Comparison of ENCODE assay signal across 13 cellular contexts in genomic region chr14:23637655-23638413, GRCh38. TPM values are rescaled to one million over a fixed set of nuclear protein-coding genes. Genes with fewer than 3 reads are reported as not detected.
DNase-seq lines count a peak whose midpoint lies in the region; ATAC-seq, FAIRE-seq and TF ChIP-seq lines count a peak whose summit lies in the region.
"Not testable (repeated sequence)": the region's sequence is repeated elsewhere in the genome, so short reads cannot be mapped to it uniquely, and the experiment has no call there.
"Had no signal": no experiment of that assay in that cellular context is flagged by ENCODE, and none has a peak within 500 bp of the region (broad histone marks: within the 10 kb centered on the region; RNA-seq: fewer than 3 reads in every experiment).

No MANE protein-coding gene starts in this region.

- not testable (repeated sequence) for H4K8ac ChIP-seq in trophoblast cell (ENCODE audit: low read depth, low read length)

- not testable (repeated sequence) for H4K12ac ChIP-seq in trophoblast cell (ENCODE audit: low read depth, low read length)

- peaks cover 47% of the 10 kb centered on the region for H3F3A ChIP-seq in PC-9 (ENCODE audit: insufficient read depth, low read depth)

- H3K36me3 ChIP-seq in PC-9 (ENCODE audit: low read depth); K562 (ENCODE audit: control insufficient read depth, insufficient read depth, low read length); trophoblast cell (ENCODE audit: control insufficient read depth in 1 of 2, insufficient read depth in 2 of 2, low read length in 2 of 2): not testable (repeated sequence)

- FAIRE-seq in K562 (lab: Jason Lieb, UNC) = not testable (repeated sequence)

- peak overlapping the region; percentile 56 for H2BK12ac ChIP-seq in trophoblast cell (ENCODE audit: low read length)

- not testable (repeated sequence) for TF ChIP-seq RAD21 in K562 (CRISPR knock-in tag; conservative IDR thresholded peaks at IDR 0.05 in 1 of 2, IDR thresholded peaks at IDR 0.05 in 1 of 2)

- not testable (repeated sequence) for H3K9me1 ChIP-seq in K562 (ENCODE audit: control insufficient read depth, insufficient read depth, low read length)

- in situ Hi-C loops in K562 (cut with MboI) = not testable (repeated sequence)

- H2BK120ac ChIP-seq in trophoblast cell (ENCODE audit: insufficient read depth, low read length, poor library complexity) = peak overlapping the region; percentile 14

- H2AK5ac ChIP-seq in trophoblast cell (ENCODE audit: low read length) = not testable (repeated sequence)

- H3K4me1 Mint-ChIP-seq in WTC11 = not testable (repeated sequence)
- peaks cover 19% of the 10 kb centered on the region for H3K4me1 Mint-ChIP-seq in nephron

- not testable (repeated sequence) for H3K27me3 ChIP-seq in PC-9 (ENCODE audit: insufficient read depth, low read depth); K562 (ENCODE audit: control insufficient read depth in 2 of 2, insufficient read depth in 2 of 2, low read length in 2 of 2); foreskin keratinocyte; trophoblast cell (ENCODE audit: insufficient read depth, low read length)

- 27% methylated on average over 17 of the region's 17 CpGs for WGBS in K562 (ENCODE audit: insufficient coverage, low coverage, missing lambda C conversion rate)
- WGBS in trophoblast cell (ENCODE audit: extremely low coverage, insufficient coverage, insufficient read length) = no CpG with 5 or more reads among the region's 17 CpGs

- not testable (repeated sequence) for TF ChIP-seq EP300 in K562 (IDR thresholded peaks at IDR 0.05; ENCODE audit: low read length)

- peak overlapping the region; percentile 73 for H3K4me2 ChIP-seq in PC-9
- H3K4me2 ChIP-seq in K562 (ENCODE audit: insufficient read depth, low read length) = peak overlapping the region; percentile 21; the same call in 1 of the 2 replicates
- not testable (repeated sequence) for H3K4me2 ChIP-seq in trophoblast cell (ENCODE audit: low read length)

- TF ChIP-seq CTCF in PC-9 (conservative IDR thresholded peaks at IDR 0.05); WTC11 (IDR thresholded peaks at IDR 0.05); K562 (IDR thresholded peaks at IDR 0.05 in 2 of 3, conservative IDR thresholded peaks at IDR 0.05 in 1 of 3; ENCODE audit: insufficient read depth in 2 of 3, low read depth in 1 of 3, low read length in 3 of 3); foreskin keratinocyte (conservative IDR thresholded peaks at IDR 0.05); nephron (IDR thresholded peaks at IDR 0.05; ENCODE audit: unreplicated experiment in 3 of 3): not testable (repeated sequence)

- not testable (repeated sequence) for TF ChIP-seq POLR2A in K562 (conservative IDR thresholded peaks at IDR 0.05)

- H3K36me3 Mint-ChIP-seq in WTC11; nephron (ENCODE audit: low read depth): not testable (repeated sequence)

- H3K4me3 ChIP-seq in PC-9 = peak overlapping the region; percentile 62
- peak overlapping the region; percentile 23 for H3K4me3 ChIP-seq in K562
- not testable (repeated sequence) for H3K4me3 ChIP-seq in trophoblast cell (ENCODE audit: low read depth, low read length)

- not testable (repeated sequence) for ATAC-seq in WTC11, K562
- peak; percentile 41 for ATAC-seq in foreskin keratinocyte

- not testable (repeated sequence) for H3K4me3 Mint-ChIP-seq in WTC11, nephron

- H4K91ac ChIP-seq in trophoblast cell (ENCODE audit: low read depth, low read length) = peak overlapping the region; percentile 82

- peaks cover 54% of the 10 kb centered on the region for H3K4me1 ChIP-seq in PC-9 (replicated peaks; ENCODE audit: insufficient read depth)
- not testable (repeated sequence) for H3K4me1 ChIP-seq in K562 (replicated peaks in 1 of 2; ENCODE audit: control insufficient read depth in 2 of 2, insufficient read depth in 2 of 2, low read length in 2 of 2); foreskin keratinocyte
- peaks cover 23 to 41% of the 10 kb centered on the region in 2 experiments for H3K4me1 ChIP-seq in trophoblast cell (ENCODE audit: control insufficient read depth in 1 of 2, insufficient read depth in 2 of 2, low read length in 2 of 2)

- not testable (repeated sequence) for H3K9me2 ChIP-seq in PC-9 (ENCODE audit: insufficient read depth)

- H2BK5ac ChIP-seq in trophoblast cell (ENCODE audit: low read depth, low read length, poor library complexity) = peak overlapping the region; percentile 49

- H3K79me1 ChIP-seq in trophoblast cell (ENCODE audit: low read length) = peaks cover 22% of the 10 kb centered on the region

- intact Hi-C loops in PC-9 (cut with micrococcal nuclease; ENCODE audit: unreplicated experiment) = not testable (repeated sequence)
- intact Hi-C loops in K562 (cut with micrococcal nuclease) = loop anchor here (10.0 kb wide), 1 partner anchor 277 kb away; no protein-coding TSS in a partner anchor

- CTCF ChIA-PET in PC-9 (lab: Charles Lee); K562 (lab: Yijun Ruan, JAX; ENCODE audit: low intra/inter-chr PET ratio): not testable (repeated sequence)
- CTCF ChIA-PET in WTC11 (lab: Charles Lee) = interaction anchor here (0.5 to 4.7 kb wide), 4 partner anchors 26 to 159 kb away, joined by 3 to 25 read pairs (median 5); no protein-coding TSS in a partner anchor

- peaks cover 29% of the 10 kb centered on the region for H3K9me3 Mint-ChIP-seq in WTC11
- H3K9me3 Mint-ChIP-seq in nephron = not testable (repeated sequence)

- H3K79me2 ChIP-seq in PC-9 (ENCODE audit: low read depth) = peaks cover 56% of the 10 kb centered on the region
- H3K79me2 ChIP-seq in K562 (ENCODE audit: control insufficient read depth, insufficient read depth, low read length); trophoblast cell (ENCODE audit: control insufficient read depth, insufficient read depth, low read length, poor library complexity): not testable (repeated sequence)

- not testable (repeated sequence) for H4K20me1 ChIP-seq in PC-9 (ENCODE audit: insufficient read depth); K562 (replicated peaks; ENCODE audit: control insufficient read depth, insufficient read depth, low read length)

- peak in 1 of 2 experiments; percentile 62 for DNase-seq in PC-9
- DNase-seq in WTC11 (ENCODE audit: low spot score); K562 (ENCODE audit: extremely low read depth in 1 of 4, low spot score in 3 of 4); foreskin keratinocyte; trophoblast cell: not testable (repeated sequence)

- peak overlapping the region; percentile 38 for H3K18ac ChIP-seq in trophoblast cell (ENCODE audit: low read length)

- H3K9ac ChIP-seq in K562 (ENCODE audit: insufficient read depth in 1 of 2, low read depth in 2 of 2, low read length in 2 of 2); trophoblast cell (ENCODE audit: low read length): not testable (repeated sequence)

- not testable (repeated sequence) for H3K4ac ChIP-seq in trophoblast cell (ENCODE audit: low read depth, low read length)

- H3K27ac Mint-ChIP-seq in WTC11 = not testable (repeated sequence)
- peak overlapping the region in 2 of 3 experiments; percentile 40 to 44 for H3K27ac Mint-ChIP-seq in nephron

- BruUV-seq in PC-9 (replicated peaks; lab: Mats Ljungman, UMichigan); K562 (replicated peaks; lab: Mats Ljungman, UMichigan): not testable (repeated sequence)

- H3K23ac ChIP-seq in trophoblast cell (ENCODE audit: low read length) = not testable (repeated sequence)

- H3K14ac ChIP-seq in trophoblast cell (ENCODE audit: low read length) = peak overlapping the region; percentile 43

- H3K9me3 ChIP-seq in PC-9 (ENCODE audit: insufficient read depth, low read depth); K562 (replicated peaks; ENCODE audit: control insufficient read depth, insufficient read depth, low read depth, low read length); trophoblast cell (ENCODE audit: insufficient read depth, low read depth, low read length): not testable (repeated sequence)

- H2AFZ ChIP-seq in PC-9; K562 (ENCODE audit: low read depth, low read length); trophoblast cell (ENCODE audit: insufficient read depth, low read length, poor library complexity): not testable (repeated sequence)

- POLR2A ChIA-PET in PC-9 (lab: Charles Lee; ENCODE audit: unreplicated experiment); WTC11 (lab: Charles Lee): not testable (repeated sequence)
- POLR2A ChIA-PET in K562 (lab: Yijun Ruan, JAX) = interaction anchor here (0.6 to 0.7 kb wide), 3 partner anchors 18 to 1103 kb away, joined by 3 to 5 read pairs (median 3); no protein-coding TSS in a partner anchor

- H3K27ac ChIP-seq in PC-9 (0 out of 2 replicates have a peak overlapping the region, but pooled peaks have one; percentile 23), trophoblast cell (ENCODE audit: low read depth, low read length) (peak overlapping the region; percentile 47)
- H3K27ac ChIP-seq in K562 (ENCODE audit: extremely low read depth, low read depth, low read length); foreskin keratinocyte: not testable (repeated sequence)

- not testable (repeated sequence) for H3K27me3 Mint-ChIP-seq in WTC11 (ENCODE audit: low read depth); nephron (ENCODE audit: low read depth)

RNA-seq across cellular contexts. Expression of gene DHRS2, which starts 1.7 kb away (rescaled TPM):
- 0.55 and 1.3 TPM in 2 replicates for total RNA-seq in PC-9 (2021)
- total RNA-seq in WTC11 (2021) = 1.8 to 4.5 TPM (median 1.8 TPM) in 3 replicates
- 30.5 and 40.0 TPM in 2 replicates for total RNA-seq in K562 (2011; cell fraction: chromatin; rRNA removed; ENCODE audit: low replicate concordance)
- 19.0 and 24.3 TPM in 2 replicates for total RNA-seq in K562 (2011; cell fraction: nucleolus; rRNA removed)
- 27.1 and 32.4 TPM in 2 replicates for total RNA-seq in K562 (2011; cell fraction: nucleoplasm; rRNA removed)
- 64.4 and 73.6 TPM in 2 replicates for total RNA-seq in K562 (2014; rRNA removed)
- 57.9 and 68.7 TPM in 2 replicates for total RNA-seq in K562 (2014; rRNA removed; fragmentation: Illumina TruSeq; extraction: Trizol)
- 73.2 and 73.4 TPM in 2 replicates for total RNA-seq in K562 (2015; rRNA removed; fragmentation: Illumina TruSeq; extraction: Trizol)
- total RNA-seq in K562 (2021) = 59.4 and 62.9 TPM in 2 replicates
- polyA plus RNA-seq in K562 (2011; rRNA removed) = 45.5 and 47.2 TPM in 2 replicates
- 41.7 and 41.9 TPM in 2 replicates for polyA plus RNA-seq in K562 (2011; cell fraction: cytosol; rRNA removed)
- polyA plus RNA-seq in K562 (2011; cell fraction: nucleus; rRNA removed) = 62.7 and 78.6 TPM in 2 replicates
- 66.3 and 109 TPM in 2 replicates for polyA plus RNA-seq in K562 (2012)
- 89.3 and 90.9 TPM in 2 replicates for polyA plus RNA-seq in K562 (2014; fragmentation: Illumina TruSeq; extraction: Trizol)
- 1 to 10 TPM; 2.9 to 5.4 TPM for polyA plus RNA-seq in K562 (2014; fragmentation: Nextera tagmentation; extraction: Ambion mirVana)
- 96.8 and 107 TPM in 2 replicates for polyA plus RNA-seq in K562 (2014; rRNA removed)
- polyA minus RNA-seq in K562 (2011; rRNA and poly(A)+ RNA removed) = 27.5 and 28.1 TPM in 2 replicates
- 10.2 and 10.5 TPM in 2 replicates for polyA minus RNA-seq in K562 (2011; cell fraction: cytosol; rRNA and poly(A)+ RNA removed)
- polyA minus RNA-seq in K562 (2011; cell fraction: nucleus; rRNA and poly(A)+ RNA removed) = 15.2 and 21.5 TPM in 2 replicates
- 0.17 and 0.18 TPM in 2 replicates for total RNA-seq in foreskin keratinocyte
- polyA plus RNA-seq in foreskin keratinocyte = 0.16 and 0.32 TPM in 2 replicates
- 13.6 and 14.0 TPM in 2 replicates for polyA plus RNA-seq in trophoblast cell (2013)
- total RNA-seq: CD4-positive, alpha-beta memory T cell; CD4-positive, CD25-positive, alpha-beta regulatory T cell had no signal
- polyA plus RNA-seq: CD14-positive monocyte; CD4-positive, alpha-beta memory T cell; CD8-positive, alpha-beta memory T cell had no signal

RNA-seq across cellular contexts. Expression of gene JPH4, which starts 59.2 kb away (rescaled TPM):
- total RNA-seq in PC-9 (2021) (not detected in 2 replicates), WTC11 (2021) (50.1 to 62.0 TPM (median 60.0 TPM) in 3 replicates), K562 (2014; rRNA removed) (0.04 TPM in 1 of 2 replicates, not detected in the other), K562 (2014; rRNA removed; fragmentation: Illumina TruSeq; extraction: Trizol) (not detected in 2 replicates), K562 (2015; rRNA removed; fragmentation: Illumina TruSeq; extraction: Trizol) (0.04 TPM in 1 of 2 replicates, not detected in the other), K562 (2021) (0.13 TPM in 2 replicates), foreskin keratinocyte (not detected in 2 replicates)
- not detected in 2 replicates for total RNA-seq in K562 (2011; cell fraction: chromatin; rRNA removed; ENCODE audit: low replicate concordance)
- total RNA-seq in K562 (2011; cell fraction: nucleolus; rRNA removed) = not detected in 2 replicates
- 0.23 TPM in 1 of 2 replicates, not detected in the other for total RNA-seq in K562 (2011; cell fraction: nucleoplasm; rRNA removed)
- polyA plus RNA-seq in K562 (2011; rRNA removed) (not detected in 2 replicates), K562 (2014; fragmentation: Illumina TruSeq; extraction: Trizol) (0.04 and 0.07 TPM in 2 replicates), K562 (2014; fragmentation: Nextera tagmentation; extraction: Ambion mirVana) (under 1 TPM in 1 of 2 experiments, not detected in 1; 0.06 TPM), K562 (2014; rRNA removed) (0.07 TPM in 1 of 2 replicates, not detected in the other), foreskin keratinocyte (0.02 TPM in 1 of 2 replicates, not detected in the other)
- polyA plus RNA-seq in K562 (2011; cell fraction: cytosol; rRNA removed) = 0.01 TPM in 1 of 2 replicates, not detected in the other
- polyA plus RNA-seq in K562 (2011; cell fraction: nucleus; rRNA removed) = 0.07 TPM in 1 of 2 replicates, not detected in the other
- 0.12 and 0.24 TPM in 2 replicates for polyA plus RNA-seq in K562 (2012)
- not detected in 2 replicates for polyA minus RNA-seq in K562 (2011; rRNA and poly(A)+ RNA removed)
- not detected in 2 replicates for polyA minus RNA-seq in K562 (2011; cell fraction: cytosol; rRNA and poly(A)+ RNA removed)
- polyA minus RNA-seq in K562 (2011; cell fraction: nucleus; rRNA and poly(A)+ RNA removed) = not detected in 2 replicates
- 0.03 TPM in 1 of 2 replicates, not detected in the other for polyA plus RNA-seq in trophoblast cell (2013)
- total RNA-seq: A673; CD4-positive, alpha-beta memory T cell; CD4-positive, CD25-positive, alpha-beta regulatory T cell; G401 had no signal
- polyA plus RNA-seq: AG04450; CD8-positive, alpha-beta memory T cell had no signal

Comparison
In these comparisons a context has a peak if more than half of its experiments do, and no peak if none do; other contexts are left out.
1. RNA of gene JPH4, which starts 59.2 kb away (total RNA-seq): 50.1 to 62.0 TPM in WTC11; not detected in PC-9, 0.04 to 0.23 TPM in K562 and not detected in foreskin keratinocyte; every median in the first group is over 10 times any median in the second.